Comparison of ENCODE assay signal across 24 cellular contexts in the genomic region with DNA sequence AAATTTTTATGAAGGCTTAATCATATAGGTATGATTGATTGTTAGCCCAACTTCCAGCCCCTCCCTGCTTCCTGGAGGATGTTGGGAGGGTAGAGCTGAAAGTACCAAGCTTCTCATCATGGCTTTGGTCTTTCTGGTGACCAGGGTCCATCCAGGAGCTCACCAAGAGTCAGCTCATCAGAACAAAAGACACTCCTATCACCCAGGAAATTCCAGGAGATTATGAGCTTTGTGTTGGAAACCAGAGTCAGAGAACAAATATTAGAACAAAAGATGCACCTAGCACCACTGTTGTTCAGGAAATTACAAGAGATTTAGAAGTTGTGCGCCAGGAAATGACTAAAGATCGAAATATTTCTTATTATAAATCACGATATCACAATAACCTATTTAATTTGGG.
DNase-seq lines count a peak whose midpoint lies in the region; ATAC-seq, FAIRE-seq and TF ChIP-seq lines count a peak whose summit lies in the region.
"Had no signal": no experiment of that assay in that cellular context is flagged by ENCODE, and none has a peak within 500 bp of the region (broad histone marks: within the 10 kb centered on the region; RNA-seq: fewer than 3 reads in every experiment).

No MANE protein-coding gene starts in this region.

- H3K9me3 ChIP-seq in vagina, result no peaks in the 10 kb centered on the region

- no peak overlapping the region for H3K4me3 Mint-ChIP-seq in stimulated activated effector memory CD8-positive, alpha-beta T cell treated with anti-CD3 and anti-CD28 coated beads, Interleukin-12 subunit alpha, Interleukin-12 subunit beta, amount 100 ng/mL, for 72 hours
- H3K4me3 Mint-ChIP-seq: B cell; CD4-positive, CD25-positive, alpha-beta regulatory T cell; CD8-positive, alpha-beta T cell had no signal

- DNase-seq in DMS53 (lab: John Stamatoyannopoulos, UW) (peak; percentile 25), DMS53 treated with DMSO at 0.1 percent for 48 hours (lab: John Stamatoyannopoulos, UW; ENCODE audit: unreplicated experiment) (no peak), bronchial epithelial cell (ENCODE audit: low read depth) (peak; percentile 61), epithelial cell of esophagus (ENCODE audit: low read depth) (peak; percentile 67), pulmonary artery endothelial cell (ENCODE audit: low read depth, low spot score) (peak; percentile 5), vagina (ENCODE audit: extremely low spot score in 2 of 2) (no peak), NCI-H510A (lab: John Stamatoyannopoulos, UW) (no peak)
- no peak for DNase-seq in stimulated activated effector memory CD8-positive, alpha-beta T cell treated with anti-CD3 and anti-CD28 coated beads, Interleukin-12 subunit alpha, Interleukin-12 subunit beta, amount 100 ng/mL, for 72 hours (ENCODE audit: low spot score in 2 of 2)
- DNase-seq: Caco-2; CD4-positive, CD25-positive, alpha-beta regulatory T cell; CD8-positive, alpha-beta T cell; DMS 273 treated with DMSO at 0.1 percent for 48 hours; DND-41; GM23248; H7; HCEC 1CT had no signal

- H3K27ac ChIP-seq in vagina, result no peak overlapping the region
- H3K27ac ChIP-seq: 22Rv1, BLaER1, C4-2B, GM23248 had no signal

- no peak for ATAC-seq in stimulated activated effector memory CD8-positive, alpha-beta T cell treated with anti-CD3 and anti-CD28 coated beads, Interleukin-12 subunit alpha, Interleukin-12 subunit beta, amount 100 ng/mL, for 72 hours
- ATAC-seq: CD8-positive, alpha-beta T cell had no signal

- TF ChIP-seq CTCF in bronchial epithelial cell (IDR thresholded peaks at IDR 0.05; ENCODE audit: insufficient read depth, low read length, severe bottlenecking), result no peak
- TF ChIP-seq CTCF in epithelial cell of esophagus (IDR thresholded peaks at IDR 0.05; ENCODE audit: insufficient read depth, low read depth, low read length, missing control alignments), result no peak
- no peak for TF ChIP-seq CTCF in vagina (IDR thresholded peaks at IDR 0.05)

- no peak overlapping the region for H3K27ac Mint-ChIP-seq in stimulated activated effector memory CD8-positive, alpha-beta T cell treated with anti-CD3 and anti-CD28 coated beads, Interleukin-12 subunit alpha, Interleukin-12 subunit beta, amount 100 ng/mL, for 72 hours
- H3K27ac Mint-ChIP-seq: B cell; CD4-positive, CD25-positive, alpha-beta regulatory T cell; CD8-positive, alpha-beta T cell had no signal

- H3K4me1 Mint-ChIP-seq in stimulated activated effector memory CD8-positive, alpha-beta T cell treated with anti-CD3 and anti-CD28 coated beads, Interleukin-12 subunit alpha, Interleukin-12 subunit beta, amount 100 ng/mL, for 72 hours, result no peaks in the 10 kb centered on the region
- H3K4me1 Mint-ChIP-seq: B cell; CD4-positive, CD25-positive, alpha-beta regulatory T cell had no signal

- TF ChIP-seq POLR2A in vagina (IDR thresholded peaks at IDR 0.05), result no peak

- H3K36me3 ChIP-seq in bronchial epithelial cell (ENCODE audit: control insufficient read depth, insufficient read depth, low read length), result no peaks in the 10 kb centered on the region
- no peaks in the 10 kb centered on the region for H3K36me3 ChIP-seq in vagina
- H3K36me3 ChIP-seq: BLaER1 had no signal

- no peaks in the 10 kb centered on the region for H3K36me3 Mint-ChIP-seq in stimulated activated effector memory CD8-positive, alpha-beta T cell treated with anti-CD3 and anti-CD28 coated beads, Interleukin-12 subunit alpha, Interleukin-12 subunit beta, amount 100 ng/mL, for 72 hours
- H3K36me3 Mint-ChIP-seq: CD4-positive, CD25-positive, alpha-beta regulatory T cell; CD8-positive, alpha-beta T cell had no signal

- intact Hi-C loops in vagina (cut with DNase I), result no loop called here

- H3K4me1 ChIP-seq in vagina, result no peaks in the 10 kb centered on the region
- H3K4me1 ChIP-seq: BLaER1, Caco-2 had no signal

- no peak overlapping the region for H3K4me3 ChIP-seq in bronchial epithelial cell (ENCODE audit: low read depth, low read length)
- H3K4me3 ChIP-seq in epithelial cell of esophagus (ENCODE audit: low read length), result no peak overlapping the region
- no peak overlapping the region for H3K4me3 ChIP-seq in vagina
- H3K4me3 ChIP-seq: BLaER1, GM23248 had no signal

- FAIRE-seq in bronchial epithelial cell (lab: Jason Lieb, UNC), result no peak
- FAIRE-seq: A204.1, G401.6, GM12892, H1 had no signal

- H3K27me3 ChIP-seq in bronchial epithelial cell (ENCODE audit: control insufficient read depth, insufficient read depth, low read length) (no peaks in the 10 kb centered on the region), vagina (no peaks in the 10 kb centered on the region)
- H3K27me3 ChIP-seq: BLaER1 had no signal

- no peaks in the 10 kb centered on the region for H3K9me3 Mint-ChIP-seq in stimulated activated effector memory CD8-positive, alpha-beta T cell treated with anti-CD3 and anti-CD28 coated beads, Interleukin-12 subunit alpha, Interleukin-12 subunit beta, amount 100 ng/mL, for 72 hours
- H3K9me3 Mint-ChIP-seq: CD8-positive, alpha-beta T cell had no signal

Comparison
In these comparisons a context has a peak if more than half of its experiments do, and no peak if none do; other contexts are left out.
1. DNase-seq: peak in DMS53 (single experiment), bronchial epithelial cell (single experiment), epithelial cell of esophagus (single experiment) and pulmonary artery endothelial cell (single experiment); none in DMS53 treated with DMSO at 0.1 percent for 48 hours (single experiment), vagina (0 of 2), NCI-H510A (single experiment) and stimulated activated effector memory CD8-positive, alpha-beta T cell treated with anti-CD3 and anti-CD28 coated beads, Interleukin-12 subunit alpha, Interleukin-12 subunit beta, amount 100 ng/mL, for 72 hours (0 of 2).